Comparison of ENCODE assay signal across 1 cellular context in the genomic region with DNA sequence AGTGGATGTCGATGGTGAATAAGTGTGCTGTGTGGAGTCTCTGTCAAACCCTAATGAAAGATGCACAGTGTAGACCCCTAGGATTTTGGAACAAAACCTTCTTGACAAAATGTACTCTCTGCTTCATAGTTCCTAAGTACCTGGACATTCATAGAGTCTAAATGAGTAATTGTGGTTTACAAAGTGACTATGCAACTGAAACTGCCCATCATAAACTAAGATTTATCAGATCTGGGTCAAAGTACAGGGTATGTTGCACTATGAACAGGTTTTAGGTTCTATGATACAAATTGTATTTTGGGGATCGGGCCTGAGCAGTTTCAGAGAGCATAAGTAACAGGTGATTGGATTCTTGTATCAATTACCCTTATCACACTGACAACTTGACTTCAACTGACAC.
TF ChIP-seq lines count a peak whose summit lies in the region.

No MANE protein-coding gene starts in this region.

TF ChIP-seq in GM12878, 131 proteins besides CTCF, POLR2A, EP300 and RAD21:
- peak; percentile 41; the same call in 1 of the 2 replicates for TF ChIP-seq DPF2 (IDR thresholded peaks at IDR 0.05)
- 0 out of 2 replicates have a peak, but pooled peaks have one; percentile 11 for TF ChIP-seq MTA2 (IDR thresholded peaks at IDR 0.05; ENCODE audit: low read depth)
- TF ChIP-seq SRF (IDR thresholded peaks at IDR 0.05; ENCODE audit: low read depth in 2 of 2, low read length in 2 of 2) = no peak
- TF ChIP-seq TCF7 (IDR thresholded peaks at IDR 0.05; ENCODE audit: borderline replicate concordance) = no peak
TF ChIP-seq in GM12878: peak in this region for 2.
